24 cellular contexts compared by ENCODE assay signal in the genomic region with DNA sequence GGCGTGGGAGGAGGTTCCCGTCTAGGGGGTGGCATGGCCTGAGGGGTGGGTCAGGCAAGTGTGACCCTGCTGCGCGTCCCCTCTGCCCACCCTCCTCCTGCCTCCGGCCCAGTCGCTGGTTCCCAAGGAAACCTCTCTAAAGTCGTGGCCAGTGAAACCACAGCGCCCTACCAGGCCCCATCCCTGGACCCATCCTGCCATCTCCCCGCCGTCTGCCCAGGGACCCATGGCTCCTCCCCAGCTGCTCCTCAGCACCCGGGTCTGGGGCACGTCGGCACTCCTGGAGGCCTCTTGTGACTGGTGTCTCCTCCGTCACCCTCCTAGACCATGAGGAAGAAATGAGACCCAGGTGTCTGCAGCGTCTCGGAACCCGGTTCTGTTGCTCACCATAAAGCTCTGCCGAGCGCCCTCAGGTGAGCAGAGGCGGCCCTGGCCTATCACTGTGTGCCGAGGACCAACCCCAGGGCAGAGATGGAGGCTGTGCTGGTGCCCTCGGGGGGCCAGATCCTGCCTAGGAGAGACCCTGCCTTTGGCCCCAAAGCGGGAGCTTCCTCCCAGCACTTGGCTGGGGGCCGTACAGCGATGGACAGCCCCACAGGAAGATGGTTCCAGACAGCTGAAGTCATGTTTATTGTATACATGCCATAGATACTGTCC.
DNase-seq lines count a peak whose midpoint lies in the region; ATAC-seq and TF ChIP-seq lines count a peak whose summit lies in the region.
"Had no signal": no experiment of that assay in that cellular context is flagged by ENCODE, and none has a peak within 500 bp of the region (broad histone marks: within the 10 kb centered on the region; RNA-seq: fewer than 3 reads in every experiment).

No MANE protein-coding gene starts in this region.

- H3K9me3 Mint-ChIP-seq in glutamatergic neuron (ENCODE audit: unreplicated experiment), result peaks cover 6% of the 10 kb centered on the region

- peaks cover 5% of the 10 kb centered on the region for H3K36me3 Mint-ChIP-seq in glutamatergic neuron (ENCODE audit: unreplicated experiment)
- H3K36me3 Mint-ChIP-seq: CD8-positive, alpha-beta memory T cell had no signal

- no peak overlapping the region for H3K27ac Mint-ChIP-seq in glutamatergic neuron (ENCODE audit: unreplicated experiment)
- H3K27ac Mint-ChIP-seq: activated B cell treated with CpG ODN at 0.5 μM for 24 hours; CD8-positive, alpha-beta memory T cell; effector memory CD8-positive, alpha-beta T cell; naive thymus-derived CD4-positive, alpha-beta T cell had no signal

- no peak for ATAC-seq in heart right ventricle
- no peak for ATAC-seq in psoas muscle
- ATAC-seq in SK-N-SH treated with all-trans-retinoic acid at 6 μM for 48 hours, result no peak
- ATAC-seq: effector memory CD8-positive, alpha-beta T cell; naive thymus-derived CD4-positive, alpha-beta T cell had no signal

- H3K9me2 ChIP-seq in OCI-LY7 (ENCODE audit: insufficient read depth, low read length), result no peaks in the 10 kb centered on the region

- BruUV-seq in OCI-LY7 (replicated peaks; lab: Mats Ljungman, UMichigan), result no TSS peak

- H3K27me3 ChIP-seq in heart right ventricle (peaks cover 0 to 33% (median 20%) of the 10 kb centered on the region in 7 donors), psoas muscle (ENCODE audit: insufficient read depth in 3 of 3, low read length in 2 of 3) (peaks cover 0 to 16% (median 0%) of the 10 kb centered on the region in 3 donors)
- H3K27me3 ChIP-seq: cardiac muscle cell had no signal

- intact Hi-C loops in cardiac septum (cut with DNase I) (no loop called here), heart right ventricle (cut with DNase I) (no loop called here), psoas muscle (cut with DNase I) (no loop called here), OCI-LY7 (cut with micrococcal nuclease; ENCODE audit: unreplicated experiment) (no loop called here)

- POLR2A ChIA-PET in OCI-LY7 (lab: Charles Lee), result no interaction called here

- H3K4me1 Mint-ChIP-seq in glutamatergic neuron (ENCODE audit: low read depth, unreplicated experiment), result no peaks in the 10 kb centered on the region

- H3K27ac ChIP-seq in heart right ventricle, result no peak overlapping the region
- no peak overlapping the region for H3K27ac ChIP-seq in psoas muscle
- no peak overlapping the region for H3K27ac ChIP-seq in OCI-LY7 (ENCODE audit: low read depth, low read length, poor library complexity, severe bottlenecking)
- H3K27ac ChIP-seq: cardiac muscle cell had no signal

- H4K20me1 ChIP-seq in OCI-LY7 (ENCODE audit: insufficient read depth, low read length), result no peaks in the 10 kb centered on the region

- H3K36me3 ChIP-seq in heart right ventricle (no peaks in the 10 kb centered on the region), psoas muscle (ENCODE audit: insufficient read depth in 1 of 2, low read depth in 1 of 2) (no peaks in the 10 kb centered on the region), OCI-LY7 (ENCODE audit: insufficient read depth, low read length) (no peaks in the 10 kb centered on the region)
- H3K36me3 ChIP-seq: cardiac muscle cell had no signal

- 90 to 93% methylated on average over 25 of the region's 25 CpGs for WGBS in heart right ventricle, 2 donors
- 86 to 93% (median 87%) methylated on average over 25 of the region's 25 CpGs for WGBS in psoas muscle, 3 donors

- H3K27me3 Mint-ChIP-seq in glutamatergic neuron (ENCODE audit: unreplicated experiment), result peaks cover 8% of the 10 kb centered on the region

- DNase-seq in cardiac septum (ENCODE audit: low spot score) (peak; percentile 63), heart right ventricle (no peak), glutamatergic neuron (peak; percentile 12), psoas muscle (peak; percentile 5 to 23), ureter (ENCODE audit: low spot score) (peak; percentile 42), amniotic stem cell (lab: John Stamatoyannopoulos, UW) (no peak), OCI-LY7 (ENCODE audit: low spot score) (no peak)
- DNase-seq: activated B cell treated with CpG ODN at 0.5 μM for 24 hours; activated CD4-positive, alpha-beta T cell treated with anti-CD3 and anti-CD28 coated beads, Interleukin-2, amount 50 U/mL, for 1 hour; activated gamma-delta T cell; AML-193; cortex of kidney; DMS 273 treated with DMSO at 0.1 percent for 48 hours; erythroblast; NCI-H146; NCI-H345; NCI-H748 treated with DMSO at 0.1 percent for 48 hours; RPMI8226; stimulated activated naive CD4-positive, alpha-beta T cell had no signal

- no peaks in the 10 kb centered on the region for H3K9me3 ChIP-seq in heart right ventricle
- H3K9me3 ChIP-seq in psoas muscle, result no peaks in the 10 kb centered on the region
- H3K9me3 ChIP-seq in OCI-LY7 (ENCODE audit: low read length), result no peaks in the 10 kb centered on the region

- H3K79me2 ChIP-seq in OCI-LY7 (ENCODE audit: insufficient read depth, low read depth, low read length), result no peaks in the 10 kb centered on the region

- H3K4me3 ChIP-seq in heart right ventricle (no peak overlapping the region), psoas muscle (no peak overlapping the region), OCI-LY7 (ENCODE audit: low read depth, low read length, poor library complexity, severe bottlenecking) (no peak overlapping the region)
- H3K4me3 ChIP-seq: cardiac muscle cell had no signal

- H3K4me3 Mint-ChIP-seq in glutamatergic neuron (ENCODE audit: unreplicated experiment), result no peak overlapping the region
- H3K4me3 Mint-ChIP-seq: activated B cell treated with CpG ODN at 0.5 μM for 24 hours; CD8-positive, alpha-beta memory T cell; effector memory CD8-positive, alpha-beta T cell; naive thymus-derived CD4-positive, alpha-beta T cell had no signal

- H3K4me2 ChIP-seq in OCI-LY7 (ENCODE audit: low read length), result no peak overlapping the region

- H3K4me1 ChIP-seq in heart right ventricle (peaks cover 0 to 4% (median 0%) of the 10 kb centered on the region in 9 donors), psoas muscle (no peaks in the 10 kb centered on the region), OCI-LY7 (ENCODE audit: insufficient read depth, low read length, poor library complexity, severe bottlenecking) (no peaks in the 10 kb centered on the region)

- CTCF ChIA-PET in OCI-LY7 (lab: Charles Lee; ENCODE audit: unreplicated experiment), result no interaction called here

- no peak overlapping the region for H2AFZ ChIP-seq in OCI-LY7 (ENCODE audit: low read length)

- TF ChIP-seq CTCF in heart right ventricle (IDR thresholded peaks at IDR 0.05) (no peak), glutamatergic neuron (IDR thresholded peaks at IDR 0.05; ENCODE audit: partially characterized antibody, unreplicated experiment) (no peak), psoas muscle (IDR thresholded peaks at IDR 0.05) (no peak), OCI-LY7 (conservative IDR thresholded peaks at IDR 0.05; ENCODE audit: low read length) (no peak)

TF ChIP-seq in SK-N-SH treated with all-trans-retinoic acid at 6 μM for 48 hours, 23 proteins besides CTCF, POLR2A, EP300 and RAD21:
- TF ChIP-seq, protein P1, sequence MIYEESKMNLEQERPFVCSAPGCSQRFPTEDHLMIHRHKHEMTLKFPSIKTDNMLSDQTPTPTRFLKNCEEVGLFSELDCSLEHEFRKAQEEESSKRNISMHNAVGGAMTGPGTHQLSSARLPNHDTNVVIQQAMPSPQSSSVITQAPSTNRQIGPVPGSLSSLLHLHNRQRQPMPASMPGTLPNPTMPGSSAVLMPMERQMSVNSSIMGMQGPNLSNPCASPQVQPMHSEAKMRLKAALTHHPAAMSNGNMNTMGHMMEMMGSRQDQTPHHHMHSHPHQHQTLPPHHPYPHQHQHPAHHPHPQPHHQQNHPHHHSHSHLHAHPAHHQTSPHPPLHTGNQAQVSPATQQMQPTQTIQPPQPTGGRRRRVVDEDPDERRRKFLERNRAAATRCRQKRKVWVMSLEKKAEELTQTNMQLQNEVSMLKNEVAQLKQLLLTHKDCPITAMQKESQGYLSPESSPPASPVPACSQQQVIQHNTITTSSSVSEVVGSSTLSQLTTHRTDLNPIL (CRISPR knock-in tag; IDR thresholded peaks at IDR 0.05; ENCODE audit: low read depth), result no peak
- TF ChIP-seq ESRRG (CRISPR knock-in tag; IDR thresholded peaks at IDR 0.05) (no peak), POU6F1 (CRISPR knock-in tag; IDR thresholded peaks at IDR 0.05; ENCODE audit: borderline replicate concordance, low read depth) (no peak), ARNTL (CRISPR knock-in tag; IDR thresholded peaks at IDR 0.05; ENCODE audit: borderline replicate concordance, low read depth) (no peak)
- TF ChIP-seq, protein P2, sequence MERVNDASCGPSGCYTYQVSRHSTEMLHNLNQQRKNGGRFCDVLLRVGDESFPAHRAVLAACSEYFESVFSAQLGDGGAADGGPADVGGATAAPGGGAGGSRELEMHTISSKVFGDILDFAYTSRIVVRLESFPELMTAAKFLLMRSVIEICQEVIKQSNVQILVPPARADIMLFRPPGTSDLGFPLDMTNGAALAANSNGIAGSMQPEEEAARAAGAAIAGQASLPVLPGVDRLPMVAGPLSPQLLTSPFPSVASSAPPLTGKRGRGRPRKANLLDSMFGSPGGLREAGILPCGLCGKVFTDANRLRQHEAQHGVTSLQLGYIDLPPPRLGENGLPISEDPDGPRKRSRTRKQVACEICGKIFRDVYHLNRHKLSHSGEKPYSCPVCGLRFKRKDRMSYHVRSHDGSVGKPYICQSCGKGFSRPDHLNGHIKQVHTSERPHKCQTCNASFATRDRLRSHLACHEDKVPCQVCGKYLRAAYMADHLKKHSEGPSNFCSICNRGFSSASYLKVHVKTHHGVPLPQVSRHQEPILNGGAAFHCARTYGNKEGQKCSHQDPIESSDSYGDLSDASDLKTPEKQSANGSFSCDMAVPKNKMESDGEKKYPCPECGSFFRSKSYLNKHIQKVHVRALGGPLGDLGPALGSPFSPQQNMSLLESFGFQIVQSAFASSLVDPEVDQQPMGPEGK (CRISPR knock-in tag; IDR thresholded peaks at IDR 0.05; ENCODE audit: borderline replicate concordance), result no peak

Comparison
In these comparisons a context has a peak if more than half of its experiments do, and no peak if none do; other contexts are left out.
1. DNase-seq: peak in cardiac septum (single experiment), glutamatergic neuron (single experiment), psoas muscle (2 of 2) and ureter (single experiment); none in heart right ventricle (0 of 2), amniotic stem cell (single experiment) and OCI-LY7 (single experiment).